ENCODE assay signal across 2 cellular contexts in the genomic region with DNA sequence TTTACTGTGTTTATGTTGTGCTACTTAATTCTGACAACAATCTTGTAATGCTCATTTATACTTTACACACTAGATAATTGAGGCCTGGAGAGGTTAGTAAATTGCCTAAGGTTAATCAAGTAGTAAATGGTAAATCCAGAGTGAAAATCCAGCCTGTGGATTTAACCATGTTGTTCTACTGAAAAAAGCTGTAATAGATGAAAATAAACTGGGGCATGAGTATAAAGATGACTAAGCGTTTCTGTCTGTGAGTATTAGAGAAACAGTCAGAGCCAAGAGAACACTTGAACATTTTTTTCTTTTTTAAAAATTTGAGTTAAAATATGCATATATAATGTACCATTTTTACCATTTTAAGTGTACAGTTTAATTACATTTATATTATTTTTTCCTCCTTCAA.
TF ChIP-seq lines count a peak whose summit lies in the region.

No MANE protein-coding gene starts in this region.

TF ChIP-seq in SK-N-SH, 30 proteins besides CTCF, POLR2A, EP300 and RAD21 (continued from another document):
- TF ChIP-seq, protein P1, sequence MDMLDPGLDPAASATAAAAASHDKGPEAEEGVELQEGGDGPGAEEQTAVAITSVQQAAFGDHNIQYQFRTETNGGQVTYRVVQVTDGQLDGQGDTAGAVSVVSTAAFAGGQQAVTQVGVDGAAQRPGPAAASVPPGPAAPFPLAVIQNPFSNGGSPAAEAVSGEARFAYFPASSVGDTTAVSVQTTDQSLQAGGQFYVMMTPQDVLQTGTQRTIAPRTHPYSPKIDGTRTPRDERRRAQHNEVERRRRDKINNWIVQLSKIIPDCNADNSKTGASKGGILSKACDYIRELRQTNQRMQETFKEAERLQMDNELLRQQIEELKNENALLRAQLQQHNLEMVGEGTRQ (IDR thresholded peaks at IDR 0.05; ENCODE audit: borderline replicate concordance, low read depth, low read length) = no peak
- no peak for TF ChIP-seq SMC3 (IDR thresholded peaks at IDR 0.05; ENCODE audit: low read depth, low read length)
- no peak for TF ChIP-seq FOXM1 (IDR thresholded peaks at IDR 0.05; ENCODE audit: low read depth)
- no peak for TF ChIP-seq RXRA (IDR thresholded peaks at IDR 0.05; ENCODE audit: borderline replicate concordance, low read depth)
- no peak for TF ChIP-seq EZH2phosphoT487 (IDR thresholded peaks at IDR 0.05; ENCODE audit: borderline replicate concordance, low read depth)
- TF ChIP-seq MXI1 (IDR thresholded peaks at IDR 0.05; ENCODE audit: low read depth, low read length) = no peak
- no peak for TF ChIP-seq TCF12 (IDR thresholded peaks at IDR 0.05)

TF ChIP-seq in SK-N-SH treated with all-trans-retinoic acid at 6 μM for 48 hours, 23 proteins besides CTCF, POLR2A, EP300 and RAD21 (continued from another document):
- TF ChIP-seq, protein P2, sequence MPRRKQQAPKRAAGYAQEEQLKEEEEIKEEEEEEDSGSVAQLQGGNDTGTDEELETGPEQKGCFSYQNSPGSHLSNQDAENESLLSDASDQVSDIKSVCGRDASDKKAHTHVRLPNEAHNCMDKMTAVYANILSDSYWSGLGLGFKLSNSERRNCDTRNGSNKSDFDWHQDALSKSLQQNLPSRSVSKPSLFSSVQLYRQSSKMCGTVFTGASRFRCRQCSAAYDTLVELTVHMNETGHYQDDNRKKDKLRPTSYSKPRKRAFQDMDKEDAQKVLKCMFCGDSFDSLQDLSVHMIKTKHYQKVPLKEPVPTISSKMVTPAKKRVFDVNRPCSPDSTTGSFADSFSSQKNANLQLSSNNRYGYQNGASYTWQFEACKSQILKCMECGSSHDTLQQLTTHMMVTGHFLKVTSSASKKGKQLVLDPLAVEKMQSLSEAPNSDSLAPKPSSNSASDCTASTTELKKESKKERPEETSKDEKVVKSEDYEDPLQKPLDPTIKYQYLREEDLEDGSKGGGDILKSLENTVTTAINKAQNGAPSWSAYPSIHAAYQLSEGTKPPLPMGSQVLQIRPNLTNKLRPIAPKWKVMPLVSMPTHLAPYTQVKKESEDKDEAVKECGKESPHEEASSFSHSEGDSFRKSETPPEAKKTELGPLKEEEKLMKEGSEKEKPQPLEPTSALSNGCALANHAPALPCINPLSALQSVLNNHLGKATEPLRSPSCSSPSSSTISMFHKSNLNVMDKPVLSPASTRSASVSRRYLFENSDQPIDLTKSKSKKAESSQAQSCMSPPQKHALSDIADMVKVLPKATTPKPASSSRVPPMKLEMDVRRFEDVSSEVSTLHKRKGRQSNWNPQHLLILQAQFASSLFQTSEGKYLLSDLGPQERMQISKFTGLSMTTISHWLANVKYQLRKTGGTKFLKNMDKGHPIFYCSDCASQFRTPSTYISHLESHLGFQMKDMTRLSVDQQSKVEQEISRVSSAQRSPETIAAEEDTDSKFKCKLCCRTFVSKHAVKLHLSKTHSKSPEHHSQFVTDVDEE (CRISPR knock-in tag; IDR thresholded peaks at IDR 0.05) = no peak
- TF ChIP-seq, protein P3, sequence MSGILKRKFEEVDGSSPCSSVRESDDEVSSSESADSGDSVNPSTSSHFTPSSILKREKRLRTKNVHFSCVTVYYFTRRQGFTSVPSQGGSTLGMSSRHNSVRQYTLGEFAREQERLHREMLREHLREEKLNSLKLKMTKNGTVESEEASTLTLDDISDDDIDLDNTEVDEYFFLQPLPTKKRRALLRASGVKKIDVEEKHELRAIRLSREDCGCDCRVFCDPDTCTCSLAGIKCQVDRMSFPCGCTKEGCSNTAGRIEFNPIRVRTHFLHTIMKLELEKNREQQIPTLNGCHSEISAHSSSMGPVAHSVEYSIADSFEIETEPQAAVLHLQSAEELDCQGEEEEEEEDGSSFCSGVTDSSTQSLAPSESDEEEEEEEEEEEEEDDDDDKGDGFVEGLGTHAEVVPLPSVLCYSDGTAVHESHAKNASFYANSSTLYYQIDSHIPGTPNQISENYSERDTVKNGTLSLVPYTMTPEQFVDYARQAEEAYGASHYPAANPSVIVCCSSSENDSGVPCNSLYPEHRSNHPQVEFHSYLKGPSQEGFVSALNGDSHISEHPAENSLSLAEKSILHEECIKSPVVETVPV (CRISPR knock-in tag; IDR thresholded peaks at IDR 0.05) = no peak
- TF ChIP-seq ESRRG (CRISPR knock-in tag; IDR thresholded peaks at IDR 0.05) = no peak
- TF ChIP-seq ZNF70 (CRISPR knock-in tag; IDR thresholded peaks at IDR 0.05) = no peak
